In genomic region chr16:47311738-47312505, GRCh38 we compare ENCODE assay signal across 13 cellular contexts.
DNase-seq lines count a peak whose midpoint lies in the region; ATAC-seq and TF ChIP-seq lines count a peak whose summit lies in the region.
"Had no signal": no experiment of that assay in that cellular context is flagged by ENCODE, and none has a peak within 500 bp of the region (broad histone marks: within the 10 kb centered on the region; RNA-seq: fewer than 3 reads in every experiment).

No MANE protein-coding gene starts in this region.

- DNase-seq in ELR (ENCODE audit: low read depth): peak; percentile 34
- peak; percentile 45 for DNase-seq in NCI-H226
- DNase-seq in endodermal cell: peak; percentile 75
- no peak for DNase-seq in naive B cell
- DNase-seq in effector CD8-positive, alpha-beta T cell (lab: John Stamatoyannopoulos, UW): no peak
- no peak for DNase-seq in effector CD4-positive, alpha-beta T cell
- DNase-seq in uterus: no peak
- DNase-seq in NCI-H1417 treated with DMSO at 0.1 percent for 48 hours (lab: John Stamatoyannopoulos, UW): no peak
- DNase-seq: activated CD4-positive, alpha-beta memory T cell treated with anti-CD3 and anti-CD28 coated beads for 36 hours; amniotic stem cell; DMS153; NCI-H2227 treated with DMSO at 0.1 percent for 48 hours had no signal

- intact Hi-C loops in uterus (cut with DNase I; ENCODE audit: low total_unique reads): no loop called here

- H3K4me1 Mint-ChIP-seq in endodermal cell (peaks cover 13% of the 10 kb centered on the region), naive B cell (peaks cover 0 to 10% (median 9%) of the 10 kb centered on the region in 3 donors)

- H3K27me3 ChIP-seq in endodermal cell (ENCODE audit: control insufficient read depth, insufficient read depth, low read length, poor library complexity, severe bottlenecking) (no peaks in the 10 kb centered on the region), uterus (no peaks in the 10 kb centered on the region)

- H3K4me3 Mint-ChIP-seq in endodermal cell (no peak overlapping the region), naive B cell (no peak overlapping the region)
- H3K4me3 Mint-ChIP-seq: activated CD4-positive, alpha-beta memory T cell treated with anti-CD3 and anti-CD28 coated beads for 36 hours; stimulated activated memory B cell treated with anti-CD40 and anti-IgM and Interleukin-4, amounts not matched to agents 10 μg/mL and 1 μg/mL and 100 μg/mL, for 72 hours had no signal

- H3K4me1 ChIP-seq in endodermal cell (ENCODE audit: control insufficient read depth, insufficient read depth, low read length): peaks cover 3% of the 10 kb centered on the region
- H3K4me1 ChIP-seq in uterus: no peaks in the 10 kb centered on the region

- no peaks in the 10 kb centered on the region for H3K9me3 ChIP-seq in endodermal cell (ENCODE audit: control insufficient read depth, low read length)
- no peaks in the 10 kb centered on the region for H3K9me3 ChIP-seq in uterus

- no peak for TF ChIP-seq POLR2A in uterus (IDR thresholded peaks at IDR 0.05)

- no peak overlapping the region for H3K27ac ChIP-seq in endodermal cell (ENCODE audit: low read depth, low read length)
- no peak overlapping the region for H3K27ac ChIP-seq in uterus

- 52% methylated on average over 6 to 8 of the region's 8 CpGs for WGBS in endodermal cell (ENCODE audit: insufficient coverage in 1 of 2, insufficient read length in 1 of 2), 2 experiments

- TF ChIP-seq CTCF in endodermal cell (conservative IDR thresholded peaks at IDR 0.05) (no peak), uterus (IDR thresholded peaks at IDR 0.05) (no peak)

- ATAC-seq in naive B cell (ENCODE audit: low read depth in 2 of 2): no peak
- ATAC-seq: stimulated activated memory B cell treated with anti-CD40 and anti-IgM and Interleukin-4, amounts not matched to agents 10 μg/mL and 1 μg/mL and 100 μg/mL, for 72 hours had no signal

- no peak overlapping the region for H3K27ac Mint-ChIP-seq in endodermal cell
- peak overlapping the region in 4 of 6 donors; percentile 12 to 77 (median 26) for H3K27ac Mint-ChIP-seq in naive B cell
- H3K27ac Mint-ChIP-seq: activated CD4-positive, alpha-beta memory T cell treated with anti-CD3 and anti-CD28 coated beads for 36 hours; stimulated activated memory B cell treated with anti-CD40 and anti-IgM and Interleukin-4, amounts not matched to agents 10 μg/mL and 1 μg/mL and 100 μg/mL, for 72 hours had no signal

- H3K27me3 Mint-ChIP-seq in endodermal cell (ENCODE audit: insufficient read depth): no peaks in the 10 kb centered on the region
- H3K27me3 Mint-ChIP-seq in naive B cell: no peaks in the 10 kb centered on the region
- H3K27me3 Mint-ChIP-seq: activated CD4-positive, alpha-beta memory T cell treated with anti-CD3 and anti-CD28 coated beads for 36 hours; stimulated activated memory B cell treated with anti-CD40 and anti-IgM and Interleukin-4, amounts not matched to agents 10 μg/mL and 1 μg/mL and 100 μg/mL, for 72 hours had no signal

- H3K36me3 Mint-ChIP-seq in endodermal cell (ENCODE audit: low read depth) (peaks cover 17% of the 10 kb centered on the region), naive B cell (peaks cover 10 to 14% of the 10 kb centered on the region in 2 donors)

- H3K4me3 ChIP-seq in endodermal cell (ENCODE audit: low read length): no peak overlapping the region
- no peak overlapping the region for H3K4me3 ChIP-seq in uterus

- H3K36me3 ChIP-seq in endodermal cell (ENCODE audit: control insufficient read depth, insufficient read depth, low read length) (peaks cover 13% of the 10 kb centered on the region), uterus (no peaks in the 10 kb centered on the region)

- H3K9ac ChIP-seq in endodermal cell (ENCODE audit: extremely low read depth, low read length, poor library complexity, severe bottlenecking): no peak overlapping the region

- no peaks in the 10 kb centered on the region for H3K9me3 Mint-ChIP-seq in endodermal cell
- H3K9me3 Mint-ChIP-seq in naive B cell: peaks cover 0 to 2% (median 0%) of the 10 kb centered on the region in 7 donors
- H3K9me3 Mint-ChIP-seq: activated CD4-positive, alpha-beta memory T cell treated with anti-CD3 and anti-CD28 coated beads for 36 hours; stimulated activated memory B cell treated with anti-CD40 and anti-IgM and Interleukin-4, amounts not matched to agents 10 μg/mL and 1 μg/mL and 100 μg/mL, for 72 hours had no signal

Comparison
In these comparisons a context has a peak if more than half of its experiments do, and no peak if none do; other contexts are left out.
1. DNase-seq: peak in ELR (single experiment), NCI-H226 (single experiment) and endodermal cell (single experiment); none in naive B cell (single experiment), effector CD8-positive, alpha-beta T cell (single experiment), effector CD4-positive, alpha-beta T cell (single experiment), uterus (0 of 2) and NCI-H1417 treated with DMSO at 0.1 percent for 48 hours (single experiment).